ENCODE assay signal across 10 cellular contexts in genomic region chr16:66996324-66996982, GRCh38.
DNase-seq lines count a peak whose midpoint lies in the region; ATAC-seq lines count a peak whose summit lies in the region.
"Had no signal": no experiment of that assay in that cellular context is flagged by ENCODE, and none has a peak within 500 bp of the region (broad histone marks: within the 10 kb centered on the region; RNA-seq: fewer than 3 reads in every experiment).

No MANE protein-coding gene starts in this region.

- DNase-seq in GM04504 (ENCODE audit: low read depth) (peak; percentile 48), kidney glomerular epithelial cell (lab: John Stamatoyannopoulos, UW) (peak; percentile 92), stromal cell of bone marrow (ENCODE audit: low read depth) (peak; percentile 84), GM19240 (ENCODE audit: insufficient read length, low spot score) (no peak), NCI-H146 treated with DMSO at 0.1 percent for 48 hours (lab: John Stamatoyannopoulos, UW; ENCODE audit: unreplicated experiment) (no peak), GDM1 (lab: John Stamatoyannopoulos, UW) (no peak)
- DNase-seq: activated CD4-positive, alpha-beta T cell treated with anti-CD3 and anti-CD28 coated beads, Interleukin-2, amount 10 ng/mL, durations not matched to agents 24 days and 14 days had no signal

- no peak for ATAC-seq in GM18511 (IDR thresholded peaks at IDR 0.05; ENCODE audit: unreplicated experiment)
- ATAC-seq: GM23338 had no signal

- peak overlapping the region; percentile 99 for H3K27ac ChIP-seq in cingulate gyrus (ENCODE audit: low read depth, low read length)

Comparison
In these comparisons a context has a peak if more than half of its experiments do, and no peak if none do; other contexts are left out.
1. DNase-seq: peak in GM04504 (single experiment), kidney glomerular epithelial cell (single experiment) and stromal cell of bone marrow (single experiment); none in GM19240 (single experiment), NCI-H146 treated with DMSO at 0.1 percent for 48 hours (single experiment) and GDM1 (single experiment).